In the genomic region with DNA sequence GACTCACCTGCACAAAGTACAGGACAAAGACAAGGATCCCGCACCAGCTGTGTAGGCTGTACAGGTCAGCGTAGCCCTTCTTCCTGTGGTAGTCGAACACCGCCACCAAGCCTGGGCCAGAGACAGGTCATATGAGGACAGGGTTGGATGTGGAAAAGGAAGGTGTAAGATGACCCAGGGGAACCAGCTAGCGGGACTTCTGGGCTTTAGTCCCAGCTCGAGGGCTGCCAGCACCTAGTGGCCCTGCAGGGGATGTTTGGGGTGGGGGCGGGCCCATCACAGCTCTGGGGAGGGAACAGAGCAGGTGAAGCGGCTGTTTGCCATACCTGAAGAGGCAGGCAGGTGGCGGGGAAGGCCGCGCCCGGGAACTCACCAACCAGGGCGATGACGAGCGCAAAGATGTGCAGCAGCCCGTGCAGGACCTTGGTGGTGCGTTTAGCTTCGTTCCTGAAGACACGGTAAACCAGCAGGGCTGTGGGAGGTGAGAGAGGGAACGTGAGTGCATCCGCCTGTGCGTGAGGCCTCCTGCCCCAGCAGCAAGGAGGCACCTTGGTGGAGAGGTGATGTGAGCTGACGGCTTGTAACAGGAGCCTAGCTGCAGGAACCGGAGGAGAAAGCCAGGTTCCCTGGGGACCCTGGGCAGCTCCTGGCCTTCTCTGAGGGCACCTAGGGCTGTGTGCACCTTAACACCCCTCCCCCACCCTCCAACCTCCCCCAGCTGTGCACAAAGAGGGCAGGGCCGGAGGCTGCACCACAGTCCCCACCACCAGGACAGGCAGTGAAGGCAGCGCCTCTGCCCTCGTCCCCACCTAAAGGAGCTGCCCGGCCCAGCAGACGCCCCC, we compare ENCODE assay signal across 9 cellular contexts. TPM values are rescaled to one million over a fixed set of nuclear protein-coding genes. Genes with fewer than 3 reads are reported as not detected.
DNase-seq lines count a peak whose midpoint lies in the region; ATAC-seq and TF ChIP-seq lines count a peak whose summit lies in the region.
"Had no signal": no experiment of that assay in that cellular context is flagged by ENCODE, and none has a peak within 500 bp of the region (broad histone marks: within the 10 kb centered on the region; RNA-seq: fewer than 3 reads in every experiment).

No MANE protein-coding gene starts in this region.

- H3K4me3 ChIP-seq in esophagus (ENCODE audit: low read depth in 1 of 2, low read length in 2 of 2) (no peak overlapping the region), suprapubic skin (no peak overlapping the region)

- ATAC-seq in HG03045 (IDR thresholded peaks at IDR 0.05; ENCODE audit: unreplicated experiment) (no peak), HG03025 (IDR thresholded peaks at IDR 0.05; ENCODE audit: low FRiP score, unreplicated experiment) (no peak), GM18867 (IDR thresholded peaks at IDR 0.05; ENCODE audit: unreplicated experiment) (no peak)

- no peak for TF ChIP-seq POLR2A in suprapubic skin (IDR thresholded peaks at IDR 0.05)

- peak in 1 of 2 donors; percentile 38 for TF ChIP-seq CTCF in suprapubic skin (IDR thresholded peaks at IDR 0.05)

- H3K4me3 Mint-ChIP-seq in activated CD4-positive, alpha-beta T cell treated with anti-CD3 and anti-CD28 coated beads, Interleukin-2, amount 10 ng/mL, durations not matched to agents 7 days and 5 days: no peak overlapping the region
- no peak overlapping the region for H3K4me3 Mint-ChIP-seq in activated CD4-positive, alpha-beta T cell treated with anti-CD3 and anti-CD28 coated beads, Interleukin-2, amount 10 ng/mL, durations not matched to agents 24 days and 14 days

- peak overlapping the region; percentile 88 for H3K27ac Mint-ChIP-seq in activated CD4-positive, alpha-beta T cell treated with anti-CD3 and anti-CD28 coated beads, Interleukin-2, amount 10 ng/mL, durations not matched to agents 7 days and 5 days
- no peak overlapping the region for H3K27ac Mint-ChIP-seq in activated CD4-positive, alpha-beta T cell treated with anti-CD3 and anti-CD28 coated beads, Interleukin-2, amount 10 ng/mL, durations not matched to agents 24 days and 14 days

- H3K36me3 ChIP-seq in esophagus (ENCODE audit: control insufficient read depth in 2 of 2, insufficient read depth in 2 of 2, low read length in 1 of 2) (peaks cover 0 to 7% of the 10 kb centered on the region in 2 donors), suprapubic skin (no peaks in the 10 kb centered on the region)

- WGBS in esophagus, 2 donors: 60 to 64% methylated on average over 29 of the region's 29 CpGs
- 74% methylated on average over 24 of the region's 29 CpGs for WGBS in suprapubic skin

- peaks cover 14% of the 10 kb centered on the region for H3K36me3 Mint-ChIP-seq in activated CD4-positive, alpha-beta T cell treated with anti-CD3 and anti-CD28 coated beads, Interleukin-2, amount 10 ng/mL, durations not matched to agents 7 days and 5 days (ENCODE audit: low read depth)
- H3K36me3 Mint-ChIP-seq in activated CD4-positive, alpha-beta T cell treated with anti-CD3 and anti-CD28 coated beads, Interleukin-2, amount 10 ng/mL, durations not matched to agents 24 days and 14 days (ENCODE audit: low read depth): peaks cover 1% of the 10 kb centered on the region

- intact Hi-C loops in activated CD4-positive, alpha-beta T cell treated with anti-CD3 and anti-CD28 coated beads, Interleukin-2, amount 10 ng/mL, durations not matched to agents 24 days and 14 days (cut with micrococcal nuclease): no loop called here

- CTCF ChIA-PET in activated CD4-positive, alpha-beta T cell treated with anti-CD3 and anti-CD28 coated beads, Interleukin-2, amount 10 ng/mL, durations not matched to agents 7 days and 5 days (lab: Charles Lee): interaction anchor here (0.5 to 7.3 kb wide), 18 partner anchors 9 to 1531 kb away, joined by 3 to 57 read pairs (median 4); a partner anchor contains a TSS

- H3K27ac ChIP-seq in esophagus (ENCODE audit: low read depth in 2 of 2, low read length in 1 of 2) (peak overlapping the region; percentile 38 to 82), suprapubic skin (peak overlapping the region; percentile 86)

- POLR2A ChIA-PET in activated CD4-positive, alpha-beta T cell treated with anti-CD3 and anti-CD28 coated beads, Interleukin-2, amount 10 ng/mL, durations not matched to agents 7 days and 5 days (lab: Charles Lee): interaction anchor here (0.7 kb wide), 1 partner anchor 8 kb away, joined by 3 read pairs; no protein-coding TSS in a partner anchor

- peaks cover 13 to 27% of the 10 kb centered on the region in 2 donors for H3K4me1 ChIP-seq in esophagus (ENCODE audit: control insufficient read depth in 2 of 2, insufficient read depth in 2 of 2, low read length in 1 of 2)
- H3K4me1 ChIP-seq in suprapubic skin: peaks cover 58% of the 10 kb centered on the region

- no peaks in the 10 kb centered on the region for H3K9me3 ChIP-seq in esophagus (ENCODE audit: control insufficient read depth in 2 of 2, insufficient read depth in 1 of 2, low read depth in 1 of 2, low read length in 1 of 2)
- no peaks in the 10 kb centered on the region for H3K9me3 ChIP-seq in suprapubic skin

- TF ChIP-seq EP300 in suprapubic skin (IDR thresholded peaks at IDR 0.05): no peak

- H3K27me3 ChIP-seq in esophagus (ENCODE audit: control insufficient read depth in 1 of 2, insufficient read depth in 2 of 2, low read length in 2 of 2) (no peaks in the 10 kb centered on the region), suprapubic skin (no peaks in the 10 kb centered on the region)

- no peaks in the 10 kb centered on the region for H3K27me3 Mint-ChIP-seq in activated CD4-positive, alpha-beta T cell treated with anti-CD3 and anti-CD28 coated beads, Interleukin-2, amount 10 ng/mL, durations not matched to agents 7 days and 5 days
- H3K27me3 Mint-ChIP-seq in activated CD4-positive, alpha-beta T cell treated with anti-CD3 and anti-CD28 coated beads, Interleukin-2, amount 10 ng/mL, durations not matched to agents 24 days and 14 days: no peaks in the 10 kb centered on the region

- no peaks in the 10 kb centered on the region for H3K9me3 Mint-ChIP-seq in activated CD4-positive, alpha-beta T cell treated with anti-CD3 and anti-CD28 coated beads, Interleukin-2, amount 10 ng/mL, durations not matched to agents 7 days and 5 days
- no peaks in the 10 kb centered on the region for H3K9me3 Mint-ChIP-seq in activated CD4-positive, alpha-beta T cell treated with anti-CD3 and anti-CD28 coated beads, Interleukin-2, amount 10 ng/mL, durations not matched to agents 24 days and 14 days

- H3K4me1 Mint-ChIP-seq in activated CD4-positive, alpha-beta T cell treated with anti-CD3 and anti-CD28 coated beads, Interleukin-2, amount 10 ng/mL, durations not matched to agents 7 days and 5 days: peaks cover 68% of the 10 kb centered on the region
- peaks cover 46% of the 10 kb centered on the region for H3K4me1 Mint-ChIP-seq in activated CD4-positive, alpha-beta T cell treated with anti-CD3 and anti-CD28 coated beads, Interleukin-2, amount 10 ng/mL, durations not matched to agents 24 days and 14 days

- no peak for DNase-seq in activated CD4-positive, alpha-beta T cell treated with anti-CD3 and anti-CD28 coated beads, Interleukin-2, amount 10 ng/mL, durations not matched to agents 7 days and 5 days
- DNase-seq in activated CD4-positive, alpha-beta T cell treated with anti-CD3 and anti-CD28 coated beads, Interleukin-2, amount 10 ng/mL, durations not matched to agents 24 days and 14 days: no peak
- DNase-seq in NCI-H510A (lab: John Stamatoyannopoulos, UW): peak; percentile 87
- no peak for DNase-seq in suprapubic skin (ENCODE audit: low spot score in 2 of 2)
- DNase-seq: activated CD4-positive, CD25-positive, alpha-beta regulatory T cell had no signal

RNA-seq across cellular contexts. Expression of a gene that starts 10.2 kb away (rescaled TPM):
- 1 to 10 TPM; 7.9 to 9.5 TPM for total RNA-seq in activated CD4-positive, alpha-beta T cell treated with anti-CD3 and anti-CD28 coated beads, Interleukin-2, amount 10 ng/mL, durations not matched to agents 7 days and 5 days
- total RNA-seq in activated CD4-positive, alpha-beta T cell treated with anti-CD3 and anti-CD28 coated beads, Interleukin-2, amount 10 ng/mL, durations not matched to agents 24 days and 14 days: 1.7 and 2.0 TPM in 2 replicates
- polyA plus RNA-seq in esophagus: 10 to 100 TPM; 35.0 to 45.6 TPM
- total RNA-seq in suprapubic skin: 10 to 100 TPM; 36.9 to 87.9 (median 56.4) TPM

RNA-seq across cellular contexts. Expression of a gene that starts 41.0 kb away (rescaled TPM):
- 1 to 10 TPM; 4.1 to 5.9 TPM for total RNA-seq in activated CD4-positive, alpha-beta T cell treated with anti-CD3 and anti-CD28 coated beads, Interleukin-2, amount 10 ng/mL, durations not matched to agents 7 days and 5 days
- total RNA-seq in activated CD4-positive, alpha-beta T cell treated with anti-CD3 and anti-CD28 coated beads, Interleukin-2, amount 10 ng/mL, durations not matched to agents 24 days and 14 days: 0.26 TPM in 1 of 2 replicates, not detected in the other
- 1 to 10 TPM; 1.2 to 1.9 TPM for polyA plus RNA-seq in esophagus
- total RNA-seq in suprapubic skin: 1 to 10 TPM in 3 of 4 donors, under 1 TPM in 1; 0.79 to 6.3 (median 4.0) TPM
